9 cellular contexts compared by ENCODE assay signal in genomic region chr6:106702046-106702445, GRCh38.
A peak's percentile ranks its signal among the peaks of the same experiment; 100 is the strongest.
DNase-seq lines count a peak whose midpoint lies in the region; ATAC-seq, FAIRE-seq and TF ChIP-seq lines count a peak whose summit lies in the region.
"Had no signal": no experiment of that assay in that cellular context is flagged by ENCODE, and none has a peak within 500 bp of the region (broad histone marks: within the 10 kb centered on the region; RNA-seq: fewer than 3 reads in every experiment).

No MANE protein-coding gene starts in this region.

- FAIRE-seq in GM19239 (lab: Jason Lieb, UNC) = no peak

- no peak for TF ChIP-seq EP300 in suprapubic skin (IDR thresholded peaks at IDR 0.05)

- H3K9me3 ChIP-seq in Loucy (ENCODE audit: insufficient read depth, low read depth, low read length) = 0 out of 2 replicates have a peak, but pooled peaks cover 7% of the 10 kb centered on the region
- H3K9me3 ChIP-seq in suprapubic skin = no peaks in the 10 kb centered on the region

- no peaks in the 10 kb centered on the region for H3K79me2 ChIP-seq in Loucy (ENCODE audit: insufficient read depth, low read length)

- H3K36me3 ChIP-seq in Loucy (ENCODE audit: insufficient read depth, low read length) = no peaks in the 10 kb centered on the region
- H3K36me3 ChIP-seq in suprapubic skin = no peaks in the 10 kb centered on the region

- peak overlapping the region; percentile 68 to 86 (median 78) for H3K4me3 Mint-ChIP-seq in naive B cell

- peak overlapping the region; percentile 75 for H3K4me2 ChIP-seq in Loucy (ENCODE audit: low read depth, low read length, poor library complexity, severe bottlenecking)

- peak overlapping the region; percentile 68 for H3K4me3 ChIP-seq in Loucy (ENCODE audit: low read length, poor library complexity, severe bottlenecking)
- no peak overlapping the region for H3K4me3 ChIP-seq in suprapubic skin

- DNase-seq in naive B cell (no peak), NCI-H1436 (lab: John Stamatoyannopoulos, UW) (no peak), GM19239 (ENCODE audit: insufficient read length, low spot score) (no peak), MV-4-11 (lab: John Stamatoyannopoulos, UW) (no peak), suprapubic skin (ENCODE audit: low spot score in 2 of 2) (no peak)
- DNase-seq: NCI-H226 had no signal

- TF ChIP-seq POLR2A in suprapubic skin (IDR thresholded peaks at IDR 0.05) = no peak

- ATAC-seq in GM19035 (IDR thresholded peaks at IDR 0.05; ENCODE audit: unreplicated experiment) = peak; percentile 43
- peak; percentile 39 for ATAC-seq in HG02678 (IDR thresholded peaks at IDR 0.05; ENCODE audit: unreplicated experiment)
- ATAC-seq in naive B cell (ENCODE audit: low read depth in 2 of 2) = peak; percentile 52 to 55

- H3K4me1 Mint-ChIP-seq in naive B cell = peaks cover 64 to 89% (median 85%) of the 10 kb centered on the region in 3 donors

- peaks cover 10% of the 10 kb centered on the region; the same call in 1 of the 2 replicates for H3F3A ChIP-seq in Loucy (ENCODE audit: low read depth)

- TF ChIP-seq CTCF in Loucy (conservative IDR thresholded peaks at IDR 0.05; ENCODE audit: low read length) (no peak), suprapubic skin (IDR thresholded peaks at IDR 0.05) (no peak)

- 81% methylated on average over 4 of the region's 4 CpGs for WGBS in suprapubic skin

- peak overlapping the region; percentile 86 for H2AFZ ChIP-seq in Loucy (ENCODE audit: low read length)

- H3K27ac Mint-ChIP-seq in naive B cell = peak overlapping the region; percentile 90 to 97 (median 96)

- H3K9ac ChIP-seq in Loucy (ENCODE audit: low read depth, low read length, poor library complexity, severe bottlenecking) = peak overlapping the region; percentile 65

- H3K27me3 Mint-ChIP-seq in naive B cell = no peaks in the 10 kb centered on the region

- no peak overlapping the region for H3K27ac ChIP-seq in suprapubic skin

- H3K9me2 ChIP-seq in Loucy (replicated peaks; ENCODE audit: low read depth, low read length) = no peaks in the 10 kb centered on the region

- no peaks in the 10 kb centered on the region for H3K27me3 ChIP-seq in Loucy (ENCODE audit: insufficient read depth, low read length, poor library complexity, severe bottlenecking)
- H3K27me3 ChIP-seq in suprapubic skin = no peaks in the 10 kb centered on the region

- peaks cover 45% of the 10 kb centered on the region for H3K4me1 ChIP-seq in Loucy (ENCODE audit: insufficient read depth, low read length, poor library complexity, severe bottlenecking)
- no peaks in the 10 kb centered on the region for H3K4me1 ChIP-seq in suprapubic skin

- peaks cover 7 to 8% of the 10 kb centered on the region in 2 donors for H3K36me3 Mint-ChIP-seq in naive B cell

- peaks cover 0 to 15% (median 7%) of the 10 kb centered on the region in 7 donors for H3K9me3 Mint-ChIP-seq in naive B cell

- H4K20me1 ChIP-seq in Loucy (ENCODE audit: insufficient read depth, low read length, poor library complexity, severe bottlenecking) = no peaks in the 10 kb centered on the region
